Comparison of ENCODE assay signal across 20 cellular contexts in the genomic region with DNA sequence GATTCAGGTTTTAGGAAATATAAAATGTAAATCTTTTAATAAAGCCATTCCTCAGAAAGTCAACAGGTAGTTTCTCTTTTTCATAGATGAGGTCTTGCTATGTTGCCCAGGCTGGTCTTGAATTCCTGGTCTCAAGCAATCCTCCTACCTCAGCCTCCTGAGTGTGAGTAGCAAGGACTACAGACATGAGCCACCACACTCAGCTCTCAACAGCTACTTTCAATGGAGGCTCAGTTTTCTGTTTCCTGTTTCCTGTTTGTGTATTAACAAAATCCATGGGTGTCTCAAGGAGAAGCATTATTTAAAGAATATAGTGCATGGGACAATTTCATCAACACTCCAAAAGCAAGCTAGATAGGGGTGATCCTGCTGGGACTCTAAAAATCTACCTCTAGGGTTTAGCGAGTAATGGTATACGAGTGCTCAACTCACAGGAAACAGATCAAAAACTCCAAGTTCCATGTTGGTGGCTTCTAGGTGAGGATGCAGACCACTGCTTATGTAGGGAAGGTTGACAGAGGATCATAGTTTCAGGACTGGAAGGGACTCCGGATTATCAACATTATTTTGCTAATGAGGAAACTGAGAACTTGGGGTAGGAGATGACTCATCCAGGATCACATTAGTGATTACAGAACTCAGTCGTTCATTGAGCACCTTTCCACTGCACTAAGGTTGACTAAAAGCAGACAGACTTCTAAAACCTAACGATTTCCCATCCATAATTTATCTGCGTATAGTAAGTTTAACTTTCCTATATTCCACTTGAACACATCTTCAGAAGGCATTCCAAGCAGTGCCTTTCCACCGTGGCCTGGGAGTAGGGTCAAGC.
A peak's percentile ranks its signal among the peaks of the same experiment; 100 is the strongest.
DNase-seq lines count a peak whose midpoint lies in the region; ATAC-seq, FAIRE-seq and TF ChIP-seq lines count a peak whose summit lies in the region.
"Had no signal": no experiment of that assay in that cellular context is flagged by ENCODE, and none has a peak within 500 bp of the region (broad histone marks: within the 10 kb centered on the region; RNA-seq: fewer than 3 reads in every experiment).

No MANE protein-coding gene starts in this region.

- no peak for ATAC-seq in A549
- peak; percentile 52 for ATAC-seq in HG02610 (IDR thresholded peaks at IDR 0.05; ENCODE audit: unreplicated experiment)
- ATAC-seq in activated CD8-positive, alpha-beta T cell treated with anti-CD3 and anti-CD28 coated beads for 36 hours = no peak
- ATAC-seq in HG02623 (IDR thresholded peaks at IDR 0.05; ENCODE audit: unreplicated experiment) = no peak
- ATAC-seq: foreskin keratinocyte had no signal

- FAIRE-seq in A549 (lab: Jason Lieb, UNC) = no peak
- FAIRE-seq: GM12891 had no signal

- H3K4me3 ChIP-seq in A549 = no peak overlapping the region
- no peak overlapping the region for H3K4me3 ChIP-seq in CD4-positive, alpha-beta memory T cell (ENCODE audit: low read length in 2 of 2)
- H3K4me3 ChIP-seq: smooth muscle cell, thyroid gland had no signal

- H3K4me1 ChIP-seq in A549 = peaks cover 18% of the 10 kb centered on the region
- H3K4me1 ChIP-seq in CD4-positive, alpha-beta memory T cell (ENCODE audit: insufficient read depth, low read length) = peaks cover 22% of the 10 kb centered on the region
- H3K4me1 ChIP-seq: foreskin keratinocyte had no signal

- H3K36me3 ChIP-seq in CD4-positive, alpha-beta memory T cell (ENCODE audit: insufficient read depth, low read length) = no peaks in the 10 kb centered on the region
- H3K36me3 ChIP-seq: thyroid gland had no signal

- DNase-seq in A549 (ENCODE audit: low read depth in 1 of 2, low spot score in 1 of 2) = no peak
- DNase-seq in CD1c-positive myeloid dendritic cell (ENCODE audit: extremely low spot score) = peak; percentile 12
- DNase-seq in activated CD8-positive, alpha-beta T cell treated with anti-CD3 and anti-CD28 coated beads for 36 hours = no peak
- DNase-seq in HCEC 1CT = no peak
- no peak for DNase-seq in CD4-positive, alpha-beta memory T cell
- DNase-seq: activated CD4-positive, CD25-positive, alpha-beta regulatory T cell; activated CD8-positive, alpha-beta memory T cell treated with anti-CD3 and anti-CD28 coated beads, Interleukin-2, amount 50 U/mL, for 48 hours; activated naive CD4-positive, alpha-beta T cell treated with anti-CD3 and anti-CD28 coated beads, Interleukin-2, amount 50 U/mL, for 16 hours; cerebellar nuclear complex; foreskin keratinocyte; naive B cell; NCI-H1694 treated with DMSO at 0.1 percent for 48 hours; NCI-H69; stimulated activated naive CD4-positive, alpha-beta T cell; thyroid gland had no signal

- H3K27me3 ChIP-seq in CD4-positive, alpha-beta memory T cell (ENCODE audit: insufficient read depth, low read length) = no peaks in the 10 kb centered on the region
- H3K27me3 ChIP-seq: foreskin keratinocyte, thyroid gland had no signal

- peaks cover 21% of the 10 kb centered on the region for H3K36me3 Mint-ChIP-seq in activated CD8-positive, alpha-beta T cell treated with anti-CD3 and anti-CD28 coated beads for 36 hours (ENCODE audit: low read depth)
- H3K36me3 Mint-ChIP-seq in CD4-positive, alpha-beta memory T cell = peaks cover 0 to 13% of the 10 kb centered on the region in 2 donors
- H3K36me3 Mint-ChIP-seq: naive B cell had no signal

- 89% methylated on average over 7 of the region's 7 CpGs for WGBS in A549 (ENCODE audit: missing lambda C conversion rate)

- H3K27me3 Mint-ChIP-seq in activated CD8-positive, alpha-beta T cell treated with anti-CD3 and anti-CD28 coated beads for 36 hours = no peaks in the 10 kb centered on the region
- H3K27me3 Mint-ChIP-seq in CD4-positive, alpha-beta memory T cell = no peaks in the 10 kb centered on the region
- H3K27me3 Mint-ChIP-seq: naive B cell had no signal

- no peak overlapping the region for H3K4me3 Mint-ChIP-seq in activated CD8-positive, alpha-beta T cell treated with anti-CD3 and anti-CD28 coated beads for 36 hours
- H3K4me3 Mint-ChIP-seq in CD4-positive, alpha-beta memory T cell = peak overlapping the region in 4 of 8 donors; percentile 17 to 47 (median 23)
- H3K4me3 Mint-ChIP-seq: naive B cell had no signal

- no peak for TF ChIP-seq RAD21 in A549 (conservative IDR thresholded peaks at IDR 0.05 in 1 of 2, IDR thresholded peaks at IDR 0.05 in 1 of 2)

- H3K4me1 Mint-ChIP-seq in activated CD8-positive, alpha-beta T cell treated with anti-CD3 and anti-CD28 coated beads for 36 hours (ENCODE audit: low read depth) = peaks cover 44% of the 10 kb centered on the region
- H3K4me1 Mint-ChIP-seq in CD4-positive, alpha-beta memory T cell = peaks cover 19 to 48% (median 29%) of the 10 kb centered on the region in 4 donors

- POLR2A ChIA-PET in A549 (lab: Yijun Ruan, JAX) = no interaction called here
- POLR2A ChIA-PET in activated CD8-positive, alpha-beta T cell treated with anti-CD3 and anti-CD28 coated beads for 36 hours (lab: Charles Lee) = no interaction called here
- POLR2A ChIA-PET in CD4-positive, alpha-beta memory T cell (lab: Charles Lee; ENCODE audit: partially characterized antibody) = no interaction called here

- no peak for TF ChIP-seq EP300 in A549 (IDR thresholded peaks at IDR 0.05)

- H3K9me3 ChIP-seq in A549 = peaks cover 11% of the 10 kb centered on the region; the same call in 2 of the 3 replicates
- no peaks in the 10 kb centered on the region for H3K9me3 ChIP-seq in CD4-positive, alpha-beta memory T cell (ENCODE audit: control insufficient read depth in 1 of 2, low read length in 2 of 2)
- H3K9me3 ChIP-seq: thyroid gland had no signal

- H3K9me3 Mint-ChIP-seq in activated CD8-positive, alpha-beta T cell treated with anti-CD3 and anti-CD28 coated beads for 36 hours = peaks cover 10% of the 10 kb centered on the region
- H3K9me3 Mint-ChIP-seq in CD4-positive, alpha-beta memory T cell = peaks cover 0 to 6% (median under 1%) of the 10 kb centered on the region in 8 donors

- TF ChIP-seq CTCF in A549 (IDR thresholded peaks at IDR 0.05) = no peak
- TF ChIP-seq CTCF in activated CD8-positive, alpha-beta T cell treated with anti-CD3 and anti-CD28 coated beads for 36 hours (IDR thresholded peaks at IDR 0.05) = no peak

- TF ChIP-seq POLR2A in A549 (IDR thresholded peaks at IDR 0.05; ENCODE audit: low read length) = no peak

- CTCF ChIA-PET in A549 (lab: Yijun Ruan, JAX) = no interaction called here
- CTCF ChIA-PET in activated CD8-positive, alpha-beta T cell treated with anti-CD3 and anti-CD28 coated beads for 36 hours (lab: Charles Lee) = no interaction called here
- CTCF ChIA-PET in CD4-positive, alpha-beta memory T cell (lab: Charles Lee; ENCODE audit: partially characterized antibody) = interaction anchor here (1.5 to 2.5 kb wide), 2 partner anchors 13 to 24 kb away, joined by 3 to 8 read pairs; no protein-coding TSS in a partner anchor

- intact Hi-C loops in activated CD8-positive, alpha-beta T cell treated with anti-CD3 and anti-CD28 coated beads for 36 hours (cut with micrococcal nuclease) = no loop called here
- intact Hi-C loops in CD4-positive, alpha-beta memory T cell (cut with micrococcal nuclease) = no loop called here

- H3K27ac Mint-ChIP-seq in activated CD8-positive, alpha-beta T cell treated with anti-CD3 and anti-CD28 coated beads for 36 hours = peak overlapping the region; percentile 65
- peak overlapping the region in 3 of 7 donors; percentile 18 to 53 (median 25) for H3K27ac Mint-ChIP-seq in CD4-positive, alpha-beta memory T cell

- no peak overlapping the region for H3K27ac ChIP-seq in A549
- H3K27ac ChIP-seq in CD4-positive, alpha-beta memory T cell (ENCODE audit: low read depth, low read length) = no peak overlapping the region
- H3K27ac ChIP-seq: foreskin keratinocyte, KMS-11, thyroid gland had no signal

- H3K4me2 ChIP-seq in A549 = no peak overlapping the region
- H3K4me2 ChIP-seq: KMS-11, smooth muscle cell had no signal

TF ChIP-seq in A549, 52 proteins besides CTCF, POLR2A, EP300 and RAD21:
- TF ChIP-seq, protein P1, sequence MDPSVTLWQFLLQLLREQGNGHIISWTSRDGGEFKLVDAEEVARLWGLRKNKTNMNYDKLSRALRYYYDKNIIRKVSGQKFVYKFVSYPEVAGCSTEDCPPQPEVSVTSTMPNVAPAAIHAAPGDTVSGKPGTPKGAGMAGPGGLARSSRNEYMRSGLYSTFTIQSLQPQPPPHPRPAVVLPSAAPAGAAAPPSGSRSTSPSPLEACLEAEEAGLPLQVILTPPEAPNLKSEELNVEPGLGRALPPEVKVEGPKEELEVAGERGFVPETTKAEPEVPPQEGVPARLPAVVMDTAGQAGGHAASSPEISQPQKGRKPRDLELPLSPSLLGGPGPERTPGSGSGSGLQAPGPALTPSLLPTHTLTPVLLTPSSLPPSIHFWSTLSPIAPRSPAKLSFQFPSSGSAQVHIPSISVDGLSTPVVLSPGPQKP (IDR thresholded peaks at IDR 0.05; ENCODE audit: low read depth, low read length) = no peak
- no peak for TF ChIP-seq E2F6 (IDR thresholded peaks at IDR 0.05; ENCODE audit: borderline replicate concordance, low read depth)
- no peak for TF ChIP-seq FOSL2 (IDR thresholded peaks at IDR 0.05)
- peak; percentile 21; the same call in 1 of the 2 replicates for TF ChIP-seq FOSL2 (CRISPR knock-in tag; IDR thresholded peaks at IDR 0.05)
